Comparison of ENCODE assay signal across 16 cellular contexts in genomic region chrX:134158821-134159512, GRCh38.
DNase-seq lines count a peak whose midpoint lies in the region; ATAC-seq lines count a peak whose summit lies in the region.
"Had no signal": no experiment of that assay in that cellular context is flagged by ENCODE, and none has a peak within 500 bp of the region (broad histone marks: within the 10 kb centered on the region; RNA-seq: fewer than 3 reads in every experiment).

No MANE protein-coding gene starts in this region.

- H3K27me3 Mint-ChIP-seq in activated T-helper 1 cell treated with anti-CD3 and anti-CD28 coated beads, Interleukin-12 subunit alpha, Interleukin-12 subunit beta, Interleukin-2, Interleukin-4 antibody, amounts not matched to agents 30 ng/mL and 10 ng/mL and 1 ng/mL, durations not matched to agents 14 hours and 24 hours and 36 hours (ENCODE audit: insufficient read depth), result no peaks in the 10 kb centered on the region
- H3K27me3 Mint-ChIP-seq: T-helper 17 cell had no signal

- H3K9me3 Mint-ChIP-seq in activated T-helper 1 cell treated with anti-CD3 and anti-CD28 coated beads, Interleukin-12 subunit alpha, Interleukin-12 subunit beta, Interleukin-2, Interleukin-4 antibody, amounts not matched to agents 30 ng/mL and 10 ng/mL and 1 ng/mL, durations not matched to agents 14 hours and 24 hours and 36 hours, result no peaks in the 10 kb centered on the region
- H3K9me3 Mint-ChIP-seq: WTC11 had no signal

- peak overlapping the region; percentile 78 for H3K27ac Mint-ChIP-seq in activated T-helper 1 cell treated with anti-CD3 and anti-CD28 coated beads, Interleukin-12 subunit alpha, Interleukin-12 subunit beta, Interleukin-2, Interleukin-4 antibody, amounts not matched to agents 30 ng/mL and 10 ng/mL and 1 ng/mL, durations not matched to agents 14 hours and 24 hours and 36 hours
- H3K27ac Mint-ChIP-seq: H9, T-helper 17 cell, WTC11 had no signal

- no peak overlapping the region for H3K4me3 Mint-ChIP-seq in activated T-helper 1 cell treated with anti-CD3 and anti-CD28 coated beads, Interleukin-12 subunit alpha, Interleukin-12 subunit beta, Interleukin-2, Interleukin-4 antibody, amounts not matched to agents 30 ng/mL and 10 ng/mL and 1 ng/mL, durations not matched to agents 14 hours and 24 hours and 36 hours
- H3K4me3 Mint-ChIP-seq: H9, T-helper 17 cell, WTC11 had no signal

- H3K36me3 Mint-ChIP-seq in activated T-helper 1 cell treated with anti-CD3 and anti-CD28 coated beads, Interleukin-12 subunit alpha, Interleukin-12 subunit beta, Interleukin-2, Interleukin-4 antibody, amounts not matched to agents 30 ng/mL and 10 ng/mL and 1 ng/mL, durations not matched to agents 14 hours and 24 hours and 36 hours (ENCODE audit: low read depth), result no peaks in the 10 kb centered on the region
- H3K36me3 Mint-ChIP-seq: WTC11 had no signal

- ATAC-seq in GM21619 (IDR thresholded peaks at IDR 0.05; ENCODE audit: unreplicated experiment), result peak; percentile 49
- ATAC-seq: body of pancreas, T-helper 17 cell, WTC11 had no signal

- intact Hi-C loops in activated T-helper 1 cell treated with anti-CD3 and anti-CD28 coated beads, Interleukin-12 subunit alpha, Interleukin-12 subunit beta, Interleukin-2, Interleukin-4 antibody, amounts not matched to agents 30 ng/mL and 10 ng/mL and 1 ng/mL, durations not matched to agents 14 hours and 24 hours and 36 hours (cut with micrococcal nuclease), result loop anchor here (1.0 kb wide), 2 partner anchors 13 to 27 kb away; no protein-coding TSS in a partner anchor

- H3K4me1 Mint-ChIP-seq in activated T-helper 1 cell treated with anti-CD3 and anti-CD28 coated beads, Interleukin-12 subunit alpha, Interleukin-12 subunit beta, Interleukin-2, Interleukin-4 antibody, amounts not matched to agents 30 ng/mL and 10 ng/mL and 1 ng/mL, durations not matched to agents 14 hours and 24 hours and 36 hours (ENCODE audit: low read depth), result peaks cover 24% of the 10 kb centered on the region
- H3K4me1 Mint-ChIP-seq: H9, T-helper 17 cell, WTC11 had no signal

- DNase-seq in activated CD8-positive, alpha-beta memory T cell treated with anti-CD3 and anti-CD28 coated beads, Interleukin-2, amount 50 U/mL, for 48 hours, result peak; percentile 51
- DNase-seq in activated CD8-positive, alpha-beta memory T cell treated with anti-CD3 and anti-CD28 coated beads, Interleukin-2, amount 50 U/mL, for 4 hours, result no peak
- DNase-seq in activated T-helper 1 cell treated with anti-CD3 and anti-CD28 coated beads, Interleukin-12 subunit alpha, Interleukin-12 subunit beta, Interleukin-2, Interleukin-4 antibody, amounts not matched to agents 30 ng/mL and 10 ng/mL and 1 ng/mL, durations not matched to agents 14 hours and 24 hours and 36 hours (ENCODE audit: low spot score), result no peak
- DNase-seq in stimulated activated CD4-positive, alpha-beta T cell treated with anti-CD3 and anti-CD28 coated beads, Interleukin-4, amount 100 ng/mL, for 24 hours, result peak; percentile 11
- DNase-seq in cerebellar cortex (ENCODE audit: low spot score) (no peak), epidermal melanocyte (ENCODE audit: insufficient read length, low spot score) (no peak), GOT3 (lab: John Stamatoyannopoulos, UW) (no peak)
- DNase-seq: body of pancreas, H9, NCI-H2029, Right ventricle myocardium superior, spleen, substantia nigra, T-helper 17 cell had no signal

Comparison
In these comparisons a context has a peak if more than half of its experiments do, and no peak if none do; other contexts are left out.
1. DNase-seq: peak in activated CD8-positive, alpha-beta memory T cell treated with anti-CD3 and anti-CD28 coated beads, Interleukin-2, amount 50 U/mL, for 48 hours (single experiment) and stimulated activated CD4-positive, alpha-beta T cell treated with anti-CD3 and anti-CD28 coated beads, Interleukin-4, amount 100 ng/mL, for 24 hours (single experiment); none in activated CD8-positive, alpha-beta memory T cell treated with anti-CD3 and anti-CD28 coated beads, Interleukin-2, amount 50 U/mL, for 4 hours (single experiment), activated T-helper 1 cell treated with anti-CD3 and anti-CD28 coated beads, Interleukin-12 subunit alpha, Interleukin-12 subunit beta, Interleukin-2, Interleukin-4 antibody, amounts not matched to agents 30 ng/mL and 10 ng/mL and 1 ng/mL, durations not matched to agents 14 hours and 24 hours and 36 hours (single experiment), cerebellar cortex (single experiment), epidermal melanocyte (single experiment) and GOT3 (single experiment).